In the genomic region with DNA sequence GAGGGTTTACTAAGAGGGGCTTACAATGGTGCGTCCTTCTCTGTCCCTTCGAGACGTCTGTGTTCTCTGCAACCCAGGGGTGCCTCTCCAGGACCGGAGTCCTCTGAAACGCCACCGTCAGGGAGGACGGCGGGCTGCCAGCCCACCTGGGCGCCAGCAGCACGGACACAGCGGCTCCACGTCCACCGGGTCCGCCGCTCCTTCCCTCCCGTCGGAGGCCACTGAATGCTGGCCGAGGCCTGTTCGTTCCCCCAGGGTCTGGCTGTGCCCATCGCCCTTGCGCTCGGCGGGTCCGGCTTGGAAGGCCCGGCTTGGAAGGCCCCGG, we compare ENCODE assay signal across 8 cellular contexts. TPM values are rescaled to one million over a fixed set of nuclear protein-coding genes. Genes with fewer than 3 reads are reported as not detected.
DNase-seq lines count a peak whose midpoint lies in the region; ATAC-seq and TF ChIP-seq lines count a peak whose summit lies in the region.

No MANE protein-coding gene starts in this region.

- H3K27ac ChIP-seq in GM23338 (ENCODE audit: low read depth) (no peak overlapping the region), SK-N-MC (no peak overlapping the region)

- peak overlapping the region; percentile 92 for H3K4me2 ChIP-seq in GM23338

- H3K4me3 ChIP-seq in GM23338 (peak overlapping the region; percentile 96), SK-N-MC (peak overlapping the region; percentile 96)

- H4K20me1 ChIP-seq in GM23338 (replicated peaks; ENCODE audit: insufficient read depth): no peaks in the 10 kb centered on the region; the same call in 1 of the 2 replicates

- no peaks in the 10 kb centered on the region for H3K36me3 ChIP-seq in GM23338 (ENCODE audit: insufficient read depth)
- peaks cover 4% of the 10 kb centered on the region for H3K36me3 ChIP-seq in SK-N-MC (ENCODE audit: insufficient read depth, low read length)

- H3K79me2 ChIP-seq in GM23338 (replicated peaks; ENCODE audit: insufficient read depth): peaks cover 17% of the 10 kb centered on the region

- H3K27me3 ChIP-seq in GM23338 (ENCODE audit: insufficient read depth): no peaks in the 10 kb centered on the region

- H3K4me3 Mint-ChIP-seq in GM23338: peak overlapping the region; percentile 76; the same call in 2 of the 3 replicates
- H3K4me3 Mint-ChIP-seq in stimulated activated naive B cell treated with anti-CD40 and anti-IgM and Interleukin-4, amounts not matched to agents 10 μg/mL and 1 μg/mL and 100 μg/mL, for 72 hours: peak overlapping the region; percentile 77 to 97

- no peaks in the 10 kb centered on the region for H3K9me2 ChIP-seq in GM23338 (ENCODE audit: insufficient read depth)

- peaks cover 16% of the 10 kb centered on the region for H3K27me3 Mint-ChIP-seq in GM23338 (ENCODE audit: insufficient read depth, low read depth, poor library complexity)
- H3K27me3 Mint-ChIP-seq in stimulated activated naive B cell treated with anti-CD40 and anti-IgM and Interleukin-4, amounts not matched to agents 10 μg/mL and 1 μg/mL and 100 μg/mL, for 72 hours: no peaks in the 10 kb centered on the region

- H3K9ac ChIP-seq in SK-N-MC (ENCODE audit: insufficient read length): peak overlapping the region; percentile 83

- peaks cover 11% of the 10 kb centered on the region; the same call in 1 of the 2 replicates for H3F3A ChIP-seq in GM23338 (replicated peaks; ENCODE audit: low read depth)

- TF ChIP-seq CTCF in GM23338 (conservative IDR thresholded peaks at IDR 0.05; ENCODE audit: low read depth in 2 of 2): no peak

- ATAC-seq in GM23338: no peak
- no peak for ATAC-seq in stimulated activated naive B cell treated with anti-CD40 and anti-IgM and Interleukin-4, amounts not matched to agents 10 μg/mL and 1 μg/mL and 100 μg/mL, for 72 hours (replicated peaks)
- ATAC-seq in HG03565 (IDR thresholded peaks at IDR 0.05; ENCODE audit: unreplicated experiment): no peak
- ATAC-seq in GM18868 (IDR thresholded peaks at IDR 0.05; ENCODE audit: unreplicated experiment): no peak

- H3K4me1 Mint-ChIP-seq in GM23338: peaks cover 25% of the 10 kb centered on the region
- peaks cover 35 to 60% of the 10 kb centered on the region in 2 donors for H3K4me1 Mint-ChIP-seq in stimulated activated naive B cell treated with anti-CD40 and anti-IgM and Interleukin-4, amounts not matched to agents 10 μg/mL and 1 μg/mL and 100 μg/mL, for 72 hours

- H3K36me3 Mint-ChIP-seq in GM23338 (ENCODE audit: low read depth): peaks cover 18% of the 10 kb centered on the region
- H3K36me3 Mint-ChIP-seq in stimulated activated naive B cell treated with anti-CD40 and anti-IgM and Interleukin-4, amounts not matched to agents 10 μg/mL and 1 μg/mL and 100 μg/mL, for 72 hours: peaks cover 22 to 36% of the 10 kb centered on the region in 2 donors

- no peak overlapping the region for H2AFZ ChIP-seq in GM23338

- DNase-seq in GM23338 (ENCODE audit: low spot score) (no peak), SK-N-MC (ENCODE audit: low read depth, low spot score) (no peak), hepatic stellate cell (ENCODE audit: low spot score) (peak; percentile 32), NCI-H524 treated with DMSO at 0.1 percent for 48 hours (lab: John Stamatoyannopoulos, UW) (no peak)
- DNase-seq in stimulated activated naive B cell treated with anti-CD40 and anti-IgM and Interleukin-4, amounts not matched to agents 10 μg/mL and 1 μg/mL and 100 μg/mL, for 72 hours: no peak
- no peak for DNase-seq in activated CD4-positive, alpha-beta T cell treated with anti-CD3 and anti-CD28 coated beads, Interleukin-2, amount 50 U/mL, for 1 hour

- no peaks in the 10 kb centered on the region; the same call in 1 of the 2 replicates for H3K4me1 ChIP-seq in GM23338 (ENCODE audit: insufficient read depth)

- H3K9me3 Mint-ChIP-seq in GM23338: no peaks in the 10 kb centered on the region; the same call in 2 of the 3 replicates
- no peaks in the 10 kb centered on the region for H3K9me3 Mint-ChIP-seq in stimulated activated naive B cell treated with anti-CD40 and anti-IgM and Interleukin-4, amounts not matched to agents 10 μg/mL and 1 μg/mL and 100 μg/mL, for 72 hours

- no peaks in the 10 kb centered on the region for H3K9me3 ChIP-seq in SK-N-MC (ENCODE audit: low read depth, low read length)

- H3K27ac Mint-ChIP-seq in GM23338: no peak overlapping the region
- no peak overlapping the region for H3K27ac Mint-ChIP-seq in stimulated activated naive B cell treated with anti-CD40 and anti-IgM and Interleukin-4, amounts not matched to agents 10 μg/mL and 1 μg/mL and 100 μg/mL, for 72 hours

TF ChIP-seq in GM23338, 12 proteins besides CTCF, POLR2A, EP300 and RAD21 (continues in another document):
- TF ChIP-seq JUNB (IDR thresholded peaks at IDR 0.05; ENCODE audit: unreplicated experiment): no peak
- no peak for TF ChIP-seq POLR2AphosphoS5 (IDR thresholded peaks at IDR 0.05; ENCODE audit: low read depth)
- TF ChIP-seq, protein P1, sequence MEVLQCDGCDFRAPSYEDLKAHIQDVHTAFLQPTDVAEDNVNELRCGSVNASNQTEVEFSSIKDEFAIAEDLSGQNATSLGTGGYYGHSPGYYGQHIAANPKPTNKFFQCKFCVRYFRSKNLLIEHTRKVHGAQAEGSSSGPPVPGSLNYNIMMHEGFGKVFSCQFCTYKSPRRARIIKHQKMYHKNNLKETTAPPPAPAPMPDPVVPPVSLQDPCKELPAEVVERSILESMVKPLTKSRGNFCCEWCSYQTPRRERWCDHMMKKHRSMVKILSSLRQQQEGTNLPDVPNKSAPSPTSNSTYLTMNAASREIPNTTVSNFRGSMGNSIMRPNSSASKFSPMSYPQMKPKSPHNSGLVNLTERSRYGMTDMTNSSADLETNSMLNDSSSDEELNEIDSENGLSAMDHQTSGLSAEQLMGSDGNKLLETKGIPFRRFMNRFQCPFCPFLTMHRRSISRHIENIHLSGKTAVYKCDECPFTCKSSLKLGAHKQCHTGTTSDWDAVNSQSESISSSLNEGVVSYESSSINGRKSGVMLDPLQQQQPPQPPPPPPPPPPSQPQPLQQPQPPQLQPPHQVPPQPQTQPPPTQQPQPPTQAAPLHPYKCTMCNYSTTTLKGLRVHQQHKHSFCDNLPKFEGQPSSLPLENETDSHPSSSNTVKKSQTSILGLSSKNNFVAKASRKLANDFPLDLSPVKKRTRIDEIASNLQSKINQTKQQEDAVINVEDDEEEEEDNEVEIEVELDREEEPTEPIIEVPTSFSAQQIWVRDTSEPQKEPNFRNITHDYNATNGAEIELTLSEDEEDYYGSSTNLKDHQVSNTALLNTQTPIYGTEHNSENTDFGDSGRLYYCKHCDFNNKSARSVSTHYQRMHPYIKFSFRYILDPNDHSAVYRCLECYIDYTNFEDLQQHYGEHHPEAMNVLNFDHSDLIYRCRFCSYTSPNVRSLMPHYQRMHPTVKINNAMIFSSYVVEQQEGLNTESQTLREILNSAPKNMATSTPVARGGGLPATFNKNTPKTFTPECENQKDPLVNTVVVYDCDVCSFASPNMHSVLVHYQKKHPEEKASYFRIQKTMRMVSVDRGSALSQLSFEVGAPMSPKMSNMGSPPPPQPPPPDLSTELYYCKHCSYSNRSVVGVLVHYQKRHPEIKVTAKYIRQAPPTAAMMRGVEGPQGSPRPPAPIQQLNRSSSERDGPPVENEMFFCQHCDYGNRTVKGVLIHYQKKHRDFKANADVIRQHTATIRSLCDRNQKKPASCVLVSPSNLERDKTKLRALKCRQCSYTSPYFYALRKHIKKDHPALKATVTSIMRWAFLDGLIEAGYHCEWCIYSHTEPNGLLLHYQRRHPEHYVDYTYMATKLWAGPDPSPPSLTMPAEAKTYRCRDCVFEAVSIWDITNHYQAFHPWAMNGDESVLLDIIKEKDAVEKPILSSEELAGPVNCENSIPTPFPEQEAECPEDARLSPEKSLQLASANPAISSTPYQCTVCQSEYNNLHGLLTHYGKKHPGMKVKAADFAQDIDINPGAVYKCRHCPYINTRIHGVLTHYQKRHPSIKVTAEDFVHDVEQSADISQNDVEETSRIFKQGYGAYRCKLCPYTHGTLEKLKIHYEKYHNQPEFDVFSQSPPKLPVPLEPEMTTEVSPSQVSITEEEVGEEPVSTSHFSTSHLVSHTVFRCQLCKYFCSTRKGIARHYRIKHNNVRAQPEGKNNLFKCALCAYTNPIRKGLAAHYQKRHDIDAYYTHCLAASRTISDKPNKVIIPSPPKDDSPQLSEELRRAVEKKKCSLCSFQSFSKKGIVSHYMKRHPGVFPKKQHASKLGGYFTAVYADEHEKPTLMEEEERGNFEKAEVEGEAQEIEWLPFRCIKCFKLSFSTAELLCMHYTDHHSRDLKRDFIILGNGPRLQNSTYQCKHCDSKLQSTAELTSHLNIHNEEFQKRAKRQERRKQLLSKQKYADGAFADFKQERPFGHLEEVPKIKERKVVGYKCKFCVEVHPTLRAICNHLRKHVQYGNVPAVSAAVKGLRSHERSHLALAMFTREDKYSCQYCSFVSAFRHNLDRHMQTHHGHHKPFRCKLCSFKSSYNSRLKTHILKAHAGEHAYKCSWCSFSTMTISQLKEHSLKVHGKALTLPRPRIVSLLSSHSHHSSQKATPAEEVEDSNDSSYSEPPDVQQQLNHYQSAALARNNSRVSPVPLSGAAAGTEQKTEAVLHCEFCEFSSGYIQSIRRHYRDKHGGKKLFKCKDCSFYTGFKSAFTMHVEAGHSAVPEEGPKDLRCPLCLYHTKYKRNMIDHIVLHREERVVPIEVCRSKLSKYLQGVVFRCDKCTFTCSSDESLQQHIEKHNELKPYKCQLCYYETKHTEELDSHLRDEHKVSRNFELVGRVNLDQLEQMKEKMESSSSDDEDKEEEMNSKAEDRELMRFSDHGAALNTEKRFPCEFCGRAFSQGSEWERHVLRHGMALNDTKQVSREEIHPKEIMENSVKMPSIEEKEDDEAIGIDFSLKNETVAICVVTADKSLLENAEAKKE (CRISPR knock-in tag; IDR thresholded peaks at IDR 0.05): no peak
- no peak for TF ChIP-seq NANOG (IDR thresholded peaks at IDR 0.05; ENCODE audit: borderline replicate concordance)
- no peak for TF ChIP-seq ZNF331 (CRISPR knock-in tag; IDR thresholded peaks at IDR 0.05; ENCODE audit: low read depth)
- TF ChIP-seq ZNF114 (CRISPR knock-in tag; IDR thresholded peaks at IDR 0.05): no peak
- TF ChIP-seq CREB1 (CRISPR knock-in tag; IDR thresholded peaks at IDR 0.05; ENCODE audit: low read depth): no peak
- TF ChIP-seq EZH2 (IDR thresholded peaks at IDR 0.05; ENCODE audit: low read depth, unreplicated experiment): no peak

RNA-seq across cellular contexts. Expression of a gene that starts 0.4 kb away (rescaled TPM):
- 25.3 and 37.5 TPM in 2 replicates for total RNA-seq in GM23338 (2014; rRNA removed; shearing (Covaris generic))
- 4.4 and 5.5 TPM in 2 replicates for polyA plus RNA-seq in GM23338 (2016; fragmentation: Nextera tagmentation; extraction: Ambion mirVana)

RNA-seq across cellular contexts. Expression of a gene that starts 0.7 kb away (rescaled TPM):
- 17.9 and 21.5 TPM in 2 replicates for total RNA-seq in GM23338 (2014; rRNA removed; shearing (Covaris generic))
- polyA plus RNA-seq in GM23338 (2016; fragmentation: Nextera tagmentation; extraction: Ambion mirVana): 156 and 175 TPM in 2 replicates

RNA-seq across cellular contexts. Expression of a gene that starts 15.7 kb away (rescaled TPM):
- 29.0 and 35.5 TPM in 2 replicates for total RNA-seq in GM23338 (2014; rRNA removed; shearing (Covaris generic))
- 26.8 and 29.4 TPM in 2 replicates for polyA plus RNA-seq in GM23338 (2016; fragmentation: Nextera tagmentation; extraction: Ambion mirVana)

RNA-seq across cellular contexts. Expression of a gene that starts 56.7 kb away (rescaled TPM):
- 51.7 and 55.8 TPM in 2 replicates for total RNA-seq in GM23338 (2014; rRNA removed; shearing (Covaris generic))
- 17.1 and 18.3 TPM in 2 replicates for polyA plus RNA-seq in GM23338 (2016; fragmentation: Nextera tagmentation; extraction: Ambion mirVana)
